1 cellular context compared by ENCODE assay signal in the genomic region with DNA sequence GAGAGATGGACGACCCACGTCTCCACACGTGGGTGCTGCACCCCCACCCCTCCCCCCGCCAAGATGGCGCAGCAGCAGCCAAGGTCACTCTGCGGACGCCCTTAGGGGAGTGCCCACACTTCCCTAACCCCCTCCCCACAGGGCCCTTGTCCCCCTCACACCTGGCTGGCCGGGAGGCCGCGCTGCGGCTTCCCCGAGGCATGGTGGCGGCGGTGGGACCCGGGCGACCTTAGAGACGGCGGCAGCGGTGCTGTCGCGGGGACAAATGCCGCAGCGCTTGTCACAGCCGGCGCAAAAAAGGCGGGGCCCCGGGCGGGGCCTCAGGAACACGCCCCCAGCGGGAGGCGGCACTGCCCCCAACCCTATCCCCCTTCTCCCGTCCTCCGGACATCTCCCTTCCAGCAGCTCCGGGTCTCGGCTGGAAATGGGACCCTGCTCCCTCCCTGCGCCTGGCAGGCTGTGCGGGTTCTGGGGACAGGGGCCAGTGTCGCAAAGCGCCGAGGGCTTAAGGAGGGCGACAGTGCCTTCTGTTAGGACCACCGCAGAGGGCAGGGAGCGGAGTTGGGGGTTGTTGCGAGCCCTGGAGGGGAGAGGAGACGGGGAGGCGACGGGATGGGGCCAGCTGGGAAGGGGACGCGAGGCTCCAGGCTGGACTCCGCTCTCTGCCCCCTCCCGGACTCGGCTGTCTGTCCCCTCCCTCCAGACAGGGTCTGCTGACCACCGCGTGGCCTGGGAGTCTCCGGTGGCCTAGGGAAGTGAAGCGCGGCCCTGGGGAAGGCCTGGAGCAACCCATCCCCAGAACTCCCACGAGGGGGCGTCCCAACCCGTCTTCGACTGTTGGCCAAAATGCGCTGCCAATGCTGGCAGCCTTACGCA.
TF ChIP-seq lines count a peak whose summit lies in the region.

CHCHD10 (minus strand) TSS at position 300 of the 876 bp plus-strand sequence; CDS start at position 202, 98 bp downstream.

TF ChIP-seq in H1, 55 proteins besides CTCF, POLR2A, EP300 and RAD21 (continued from another document):
- TF ChIP-seq E2F6 (IDR thresholded peaks at IDR 0.05) (0 out of 2 replicates have a peak, but pooled peaks have one; percentile 32), CHD1 (IDR thresholded peaks at IDR 0.05; ENCODE audit: low read depth, low read length) (no peak), PHF8 (conservative IDR thresholded peaks at IDR 0.05; ENCODE audit: low read depth, low read length) (peak; percentile 57; the same call in 1 of the 2 replicates), TEAD4 (IDR thresholded peaks at IDR 0.05; ENCODE audit: low read depth, low read length) (no peak), RFX5 (IDR thresholded peaks at IDR 0.05; ENCODE audit: borderline replicate concordance, low read depth, low read length) (no peak), SAP30 (IDR thresholded peaks at IDR 0.05; ENCODE audit: insufficient read depth, insufficient replicate concordance, low read length) (peak; percentile 41), HDAC2 (IDR thresholded peaks at IDR 0.05; ENCODE audit: borderline replicate concordance in 1 of 2, low read depth in 2 of 2, low read length in 2 of 2) (peak in 1 of 2 experiments; percentile 69; a peak in 1 of 4 replicates), MAFK (IDR thresholded peaks at IDR 0.05; ENCODE audit: low read depth, low read length) (no peak), NRF1 (IDR thresholded peaks at IDR 0.05; ENCODE audit: low read depth, low read length) (no peak), ZNF274 (IDR thresholded peaks at IDR 0.05; ENCODE audit: borderline replicate concordance, extremely low read depth, low read length) (no peak), GTF2F1 (IDR thresholded peaks at IDR 0.05; ENCODE audit: borderline replicate concordance, low read depth, low read length) (no peak), RXRA (IDR thresholded peaks at IDR 0.05; ENCODE audit: insufficient read depth, low read depth, low read length) (no peak), EGR1 (IDR thresholded peaks at IDR 0.05; ENCODE audit: borderline replicate concordance, low read depth, low read length) (no peak), BCL11A (IDR thresholded peaks at IDR 0.05; ENCODE audit: low read depth in 2 of 2, low read length in 2 of 2) (no peak), CTBP2 (IDR thresholded peaks at IDR 0.05; ENCODE audit: borderline replicate concordance, insufficient read depth, insufficient read length, low read length) (peak; percentile 76), SIRT6 (IDR thresholded peaks at IDR 0.05; ENCODE audit: low read length) (no peak), KDM5A (IDR thresholded peaks at IDR 0.05; ENCODE audit: low read length) (no peak), TBP (IDR thresholded peaks at IDR 0.05; ENCODE audit: low read depth, low read length) (peak; percentile 19; the same call in 1 of the 2 replicates), ATF2 (IDR thresholded peaks at IDR 0.05; ENCODE audit: low read length) (no peak), TCF12 (IDR thresholded peaks at IDR 0.05; ENCODE audit: low read depth, low read length) (no peak), CBX8 (IDR thresholded peaks at IDR 0.05; ENCODE audit: borderline replicate concordance, low read depth, low read length) (no peak), YY1 (IDR thresholded peaks at IDR 0.05; ENCODE audit: low read depth, low read length) (peak; percentile 87; the same call in 1 of the 2 replicates), SP2 (IDR thresholded peaks at IDR 0.05; ENCODE audit: low read length) (no peak), GABPA (IDR thresholded peaks at IDR 0.05; ENCODE audit: borderline replicate concordance, insufficient read depth, low read length) (no peak), CHD2 (IDR thresholded peaks at IDR 0.05; ENCODE audit: low read length) (no peak), ASH2L (IDR thresholded peaks at IDR 0.05; ENCODE audit: low read length) (peak; percentile 48), KDM1A (IDR thresholded peaks at IDR 0.05; ENCODE audit: borderline replicate concordance, low read length) (no peak), SP1 (IDR thresholded peaks at IDR 0.05; ENCODE audit: low read depth, low read length) (peak; percentile 7; the same call in 1 of the 2 replicates), BRCA1 (IDR thresholded peaks at IDR 0.05; ENCODE audit: low read depth, low read length) (no peak), EZH2 (IDR thresholded peaks at IDR 0.05; ENCODE audit: low read depth, low read length, severe bottlenecking) (no peak), TAF1 (IDR thresholded peaks at IDR 0.05; ENCODE audit: low read depth, low read length) (no peak), POU5F1 (IDR thresholded peaks at IDR 0.05; ENCODE audit: low read depth, low read length) (no peak), HDAC6 (IDR thresholded peaks at IDR 0.05; ENCODE audit: low read depth, low read length) (no peak), CHD7 (IDR thresholded peaks at IDR 0.05; ENCODE audit: insufficient replicate concordance, low read length) (no peak), KDM4A (IDR thresholded peaks at IDR 0.05; ENCODE audit: low read depth, low read length, severe bottlenecking) (peak; percentile 89), NANOG (IDR thresholded peaks at IDR 0.05; ENCODE audit: insufficient read depth, low read depth, low read length, poor library complexity, severe bottlenecking) (no peak), SIX5 (IDR thresholded peaks at IDR 0.05; ENCODE audit: low read depth, low read length) (no peak), FOSL1 (IDR thresholded peaks at IDR 0.05; ENCODE audit: insufficient read depth, low read depth, low read length) (no peak), POLR2AphosphoS5 (IDR thresholded peaks at IDR 0.05; ENCODE audit: low read depth, low read length) (no peak)
- TF ChIP-seq, protein P1, sequence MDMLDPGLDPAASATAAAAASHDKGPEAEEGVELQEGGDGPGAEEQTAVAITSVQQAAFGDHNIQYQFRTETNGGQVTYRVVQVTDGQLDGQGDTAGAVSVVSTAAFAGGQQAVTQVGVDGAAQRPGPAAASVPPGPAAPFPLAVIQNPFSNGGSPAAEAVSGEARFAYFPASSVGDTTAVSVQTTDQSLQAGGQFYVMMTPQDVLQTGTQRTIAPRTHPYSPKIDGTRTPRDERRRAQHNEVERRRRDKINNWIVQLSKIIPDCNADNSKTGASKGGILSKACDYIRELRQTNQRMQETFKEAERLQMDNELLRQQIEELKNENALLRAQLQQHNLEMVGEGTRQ (IDR thresholded peaks at IDR 0.05; ENCODE audit: low read length), result no peak
- TF ChIP-seq, protein P2, sequence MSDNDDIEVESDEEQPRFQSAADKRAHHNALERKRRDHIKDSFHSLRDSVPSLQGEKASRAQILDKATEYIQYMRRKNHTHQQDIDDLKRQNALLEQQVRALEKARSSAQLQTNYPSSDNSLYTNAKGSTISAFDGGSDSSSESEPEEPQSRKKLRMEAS (IDR thresholded peaks at IDR 0.05), result peak; percentile 71
- TF ChIP-seq, protein P3, sequence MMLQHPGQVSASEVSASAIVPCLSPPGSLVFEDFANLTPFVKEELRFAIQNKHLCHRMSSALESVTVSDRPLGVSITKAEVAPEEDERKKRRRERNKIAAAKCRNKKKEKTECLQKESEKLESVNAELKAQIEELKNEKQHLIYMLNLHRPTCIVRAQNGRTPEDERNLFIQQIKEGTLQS (IDR thresholded peaks at IDR 0.05; ENCODE audit: insufficient read depth, low read depth, low read length), result no peak
